Comparison of ENCODE assay signal across 15 cellular contexts in the genomic region with DNA sequence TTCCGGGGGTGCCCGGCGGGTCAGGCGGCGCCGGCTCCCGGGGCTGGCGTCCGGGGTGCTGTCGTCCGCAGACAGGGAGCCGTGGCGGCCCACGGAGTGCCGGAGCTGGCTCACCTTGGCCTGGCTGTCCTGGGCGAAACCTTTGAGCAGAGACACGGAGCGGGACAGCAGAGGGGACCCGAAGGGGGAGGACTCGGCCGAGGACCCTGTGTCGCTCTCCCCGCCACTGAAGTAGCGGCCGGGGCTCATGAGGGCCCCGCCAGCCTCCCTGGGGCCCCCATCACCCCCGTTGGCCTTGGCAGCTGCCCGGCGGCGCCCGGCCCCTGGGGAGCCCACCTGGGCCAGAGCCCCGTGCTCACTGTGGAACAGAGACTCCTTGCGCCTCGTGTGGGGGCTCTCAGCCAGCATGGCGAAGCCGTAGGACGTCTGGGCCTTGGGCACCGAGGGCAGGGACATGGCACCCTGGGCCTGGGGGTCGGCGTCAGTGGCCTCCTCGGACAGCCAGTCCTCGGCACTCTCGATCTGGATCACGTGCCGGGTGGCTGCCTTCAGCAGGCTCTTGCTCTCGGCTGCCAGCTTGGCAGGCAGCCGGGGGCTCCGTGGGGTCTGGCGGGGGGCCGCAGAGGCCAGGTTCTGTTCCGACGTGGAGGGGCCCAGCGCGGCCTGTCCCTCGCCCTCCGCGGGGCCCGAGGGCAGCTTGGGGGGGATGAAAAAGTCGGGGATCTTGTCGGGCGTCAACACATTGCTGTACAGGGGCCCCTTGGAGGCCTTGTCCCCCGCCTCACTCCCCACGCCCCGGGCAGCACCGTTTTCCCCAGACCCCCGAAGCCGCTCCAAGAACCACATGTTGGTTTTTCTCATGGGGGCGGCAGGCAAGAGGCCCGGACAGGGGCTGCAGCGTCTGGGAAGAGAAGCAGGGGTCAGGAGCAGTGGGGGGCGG. TPM values are rescaled to one million over a fixed set of nuclear protein-coding genes. Genes with fewer than 3 reads are reported as not detected.
DNase-seq lines count a peak whose midpoint lies in the region; ATAC-seq, FAIRE-seq and TF ChIP-seq lines count a peak whose summit lies in the region.
"Had no signal": no experiment of that assay in that cellular context is flagged by ENCODE, and none has a peak within 500 bp of the region (broad histone marks: within the 10 kb centered on the region; RNA-seq: fewer than 3 reads in every experiment).

No MANE protein-coding gene starts in this region.

- no peak overlapping the region for H3K27ac ChIP-seq in Panc1 (ENCODE audit: low read length)
- H3K27ac ChIP-seq in osteoblast (ENCODE audit: low read depth, low read length), result no peak overlapping the region

- H3K9me3 ChIP-seq in Panc1 (ENCODE audit: control insufficient read depth, insufficient read depth, low read depth, low read length) (no peaks in the 10 kb centered on the region), osteoblast (ENCODE audit: low read depth, low read length) (no peaks in the 10 kb centered on the region)
- H3K9me3 ChIP-seq: BE2C had no signal

- H4K20me1 ChIP-seq in osteoblast (ENCODE audit: insufficient read depth, low read length), result no peaks in the 10 kb centered on the region

- BruUV-seq in Panc1 (replicated peaks; lab: Mats Ljungman, UMichigan), result no TSS peak

- H3K4me1 ChIP-seq in Panc1 (ENCODE audit: control insufficient read depth, insufficient read depth, low read length) (peaks cover 26% of the 10 kb centered on the region), osteoblast (ENCODE audit: insufficient read depth, low read length) (no peaks in the 10 kb centered on the region)

- POLR2A ChIA-PET in Panc1 (lab: Charles Lee), result no interaction called here

- H3K79me2 ChIP-seq in osteoblast (ENCODE audit: insufficient read depth, low read length), result no peaks in the 10 kb centered on the region

- TF ChIP-seq CTCF in D721Med (IDR thresholded peaks at IDR 0.05; ENCODE audit: insufficient read depth, missing control alignments) (no peak), Panc1 (IDR thresholded peaks at IDR 0.05) (no peak), osteoblast (IDR thresholded peaks at IDR 0.05; ENCODE audit: extremely low read depth, low read depth, low read length) (no peak)

- DNase-seq in D721Med (ENCODE audit: insufficient read length, low spot score) (peak; percentile 17), Panc1 (ENCODE audit: low read depth, low spot score) (no peak), osteoblast (ENCODE audit: insufficient read length, low spot score, missing footprints) (peak; percentile 83), mesenteric fat pad (ENCODE audit: low spot score) (no peak)
- DNase-seq in stimulated activated naive CD4-positive, alpha-beta T cell treated with Interleukin-2 at 50 U/mL for 16 hours (lab: John Stamatoyannopoulos, UW), result no peak
- no peak for DNase-seq in stimulated activated CD4-positive, alpha-beta T cell treated with anti-CD3 and anti-CD28 coated beads, Interleukin-12 subunit alpha, Interleukin-12 subunit beta, amount 100 ng/mL, for 4 hours
- DNase-seq: activated CD4-positive, CD25-positive, alpha-beta regulatory T cell; activated T-cell treated with anti-CD3 and anti-CD28 coated beads for 4 hours; amniotic stem cell; BE2C; dermis blood vessel endothelial cell; kidney glomerular epithelial cell had no signal

- H2AFZ ChIP-seq in osteoblast (ENCODE audit: low read length), result no peak overlapping the region

- in situ Hi-C loops in Panc1 (cut with HindIII; ENCODE audit: low pct_unique_long_range_greater_than_20kb, low sequenced_read_pairs), result no loop called here

- H3K4me2 ChIP-seq in osteoblast (ENCODE audit: insufficient read depth, low read length), result no peak overlapping the region

- H3K4me3 ChIP-seq in Panc1 (ENCODE audit: low read depth in 2 of 2, low read length in 2 of 2) (peak overlapping the region; percentile 34 to 49), iPS-11a (ENCODE audit: low read depth, low read length) (peak overlapping the region; percentile 8), osteoblast (ENCODE audit: insufficient read depth, low read length) (no peak overlapping the region)

- CTCF ChIA-PET in Panc1 (lab: Charles Lee), result no interaction called here

- H3K36me3 ChIP-seq in Panc1 (ENCODE audit: control insufficient read depth, insufficient read depth, low read length), result no peaks in the 10 kb centered on the region
- no peaks in the 10 kb centered on the region for H3K36me3 ChIP-seq in osteoblast (ENCODE audit: insufficient read depth, low read length)
- H3K36me3 ChIP-seq: BE2C had no signal

- ATAC-seq in Panc1 (no peak), GM19467 (IDR thresholded peaks at IDR 0.05; ENCODE audit: unreplicated experiment) (no peak)

- FAIRE-seq in D721Med (lab: Jason Lieb, UNC), result no peak
- FAIRE-seq: GM12892 had no signal

- H3K27me3 ChIP-seq in Panc1 (ENCODE audit: control insufficient read depth, insufficient read depth, low read length) (no peaks in the 10 kb centered on the region), osteoblast (ENCODE audit: insufficient read depth, low read length) (peaks cover 47% of the 10 kb centered on the region)

- intact Hi-C loops in Panc1 (cut with micrococcal nuclease; ENCODE audit: unreplicated experiment), result no loop called here

RNA-seq across cellular contexts. Expression of a gene that starts 1.2 kb away (rescaled TPM):
- total RNA-seq in Panc1 (2021; ENCODE audit: unreplicated experiment) (13.6 TPM), osteoblast (not detected in 2 replicates), mesenteric fat pad (5.9 TPM)
- polyA plus RNA-seq in Panc1 (2012; ENCODE audit: insufficient read length), result 29.2 TPM

RNA-seq across cellular contexts. Expression of a gene that starts 53.1 kb away (rescaled TPM):
- total RNA-seq in Panc1 (2021; ENCODE audit: unreplicated experiment) (6.7 TPM), osteoblast (0.36 and 1.5 TPM in 2 replicates), mesenteric fat pad (29.1 TPM)
- polyA plus RNA-seq in Panc1 (2012; ENCODE audit: insufficient read length), result 26.8 TPM

Comparison
In these comparisons a context has a peak if more than half of its experiments do, and no peak if none do; other contexts are left out.
1. DNase-seq: peak in D721Med (single experiment) and osteoblast (single experiment); none in Panc1 (single experiment), stimulated activated naive CD4-positive, alpha-beta T cell treated with Interleukin-2 at 50 U/mL for 16 hours (single experiment), stimulated activated CD4-positive, alpha-beta T cell treated with anti-CD3 and anti-CD28 coated beads, Interleukin-12 subunit alpha, Interleukin-12 subunit beta, amount 100 ng/mL, for 4 hours (single experiment) and mesenteric fat pad (single experiment).